ENCODE assay signal across 14 cellular contexts in genomic region chr18:23412351-23412964, GRCh38.
"Had no signal": no experiment of that assay in that cellular context is flagged by ENCODE, and none has a peak within 500 bp of the region (broad histone marks: within the 10 kb centered on the region; RNA-seq: fewer than 3 reads in every experiment).

No MANE protein-coding gene starts in this region.

- H3K36me3 ChIP-seq: gastrocnemius medialis, left ventricle myocardium inferior, tibial artery had no signal

- ATAC-seq: gastrocnemius medialis, WTC11 had no signal

- H3K27me3 Mint-ChIP-seq: activated CD4-positive, alpha-beta T cell treated with anti-CD3 and anti-CD28 coated beads for 36 hours; activated naive CD8-positive, alpha-beta T cell treated with anti-CD3 and anti-CD28 coated beads for 36 hours; naive thymus-derived CD8-positive, alpha-beta T cell had no signal

- H3K4me1 ChIP-seq: gastrocnemius medialis, parathyroid adenoma, tibial artery had no signal

- H2AFZ ChIP-seq: parathyroid adenoma had no signal

- H3K4me3 Mint-ChIP-seq: activated CD4-positive, alpha-beta T cell treated with anti-CD3 and anti-CD28 coated beads for 36 hours; activated naive CD8-positive, alpha-beta T cell treated with anti-CD3 and anti-CD28 coated beads for 36 hours; activated T-helper 1 cell treated with anti-CD3 and anti-CD28 coated beads, Interleukin-12 subunit alpha, Interleukin-12 subunit beta, Interleukin-2, Interleukin-4 antibody, amounts not matched to agents 30 ng/mL and 10 ng/mL and 1 ng/mL, durations not matched to agents 14 hours and 24 hours and 36 hours; naive thymus-derived CD8-positive, alpha-beta T cell; T-helper 2 cell treated with Interferon-gamma antibody and Interleukin-4, amounts not matched to agents 5 μg/mL and 100 μg/mL, for 36 hours; WTC11 had no signal

- H3K4me1 Mint-ChIP-seq: activated CD4-positive, alpha-beta T cell treated with anti-CD3 and anti-CD28 coated beads for 36 hours; activated naive CD8-positive, alpha-beta T cell treated with anti-CD3 and anti-CD28 coated beads for 36 hours; WTC11 had no signal

- H3K36me3 Mint-ChIP-seq: activated naive CD8-positive, alpha-beta T cell treated with anti-CD3 and anti-CD28 coated beads for 36 hours; naive thymus-derived CD8-positive, alpha-beta T cell; WTC11 had no signal

- H3K9ac ChIP-seq: parathyroid adenoma had no signal

- H3K4me3 ChIP-seq: gastrocnemius medialis, left ventricle myocardium inferior, tibial artery had no signal

- H3K27me3 ChIP-seq: gastrocnemius medialis, tibial artery had no signal

- DNase-seq: activated naive CD8-positive, alpha-beta T cell treated with anti-CD3 and anti-CD28 coated beads for 36 hours; amniotic stem cell; effector CD4-positive, alpha-beta T cell; gastrocnemius medialis; left ventricle myocardium inferior; stimulated activated naive CD4-positive, alpha-beta T cell treated with Interleukin-2 at 50 U/mL for 16 hours; tibial artery had no signal

- H3K27ac ChIP-seq: gastrocnemius medialis, left ventricle myocardium inferior, parathyroid adenoma, tibial artery had no signal

- H3K27ac Mint-ChIP-seq: activated CD4-positive, alpha-beta T cell treated with anti-CD3 and anti-CD28 coated beads for 36 hours; activated naive CD8-positive, alpha-beta T cell treated with anti-CD3 and anti-CD28 coated beads for 36 hours; activated T-helper 1 cell treated with anti-CD3 and anti-CD28 coated beads, Interleukin-12 subunit alpha, Interleukin-12 subunit beta, Interleukin-2, Interleukin-4 antibody, amounts not matched to agents 30 ng/mL and 10 ng/mL and 1 ng/mL, durations not matched to agents 14 hours and 24 hours and 36 hours; naive thymus-derived CD8-positive, alpha-beta T cell; T-helper 2 cell treated with Interferon-gamma antibody and Interleukin-4, amounts not matched to agents 5 μg/mL and 100 μg/mL, for 36 hours; WTC11 had no signal

- H3K9me3 ChIP-seq: gastrocnemius medialis, left ventricle myocardium inferior, tibial artery had no signal

- FAIRE-seq: urothelium cell line had no signal

- H3K9me3 Mint-ChIP-seq: activated naive CD8-positive, alpha-beta T cell treated with anti-CD3 and anti-CD28 coated beads for 36 hours; activated T-helper 1 cell treated with anti-CD3 and anti-CD28 coated beads, Interleukin-12 subunit alpha, Interleukin-12 subunit beta, Interleukin-2, Interleukin-4 antibody, amounts not matched to agents 30 ng/mL and 10 ng/mL and 1 ng/mL, durations not matched to agents 14 hours and 24 hours and 36 hours; naive thymus-derived CD8-positive, alpha-beta T cell; T-helper 2 cell treated with Interferon-gamma antibody and Interleukin-4, amounts not matched to agents 5 μg/mL and 100 μg/mL, for 36 hours; WTC11 had no signal

- H3K79me2 ChIP-seq: parathyroid adenoma had no signal
